In the genomic region with DNA sequence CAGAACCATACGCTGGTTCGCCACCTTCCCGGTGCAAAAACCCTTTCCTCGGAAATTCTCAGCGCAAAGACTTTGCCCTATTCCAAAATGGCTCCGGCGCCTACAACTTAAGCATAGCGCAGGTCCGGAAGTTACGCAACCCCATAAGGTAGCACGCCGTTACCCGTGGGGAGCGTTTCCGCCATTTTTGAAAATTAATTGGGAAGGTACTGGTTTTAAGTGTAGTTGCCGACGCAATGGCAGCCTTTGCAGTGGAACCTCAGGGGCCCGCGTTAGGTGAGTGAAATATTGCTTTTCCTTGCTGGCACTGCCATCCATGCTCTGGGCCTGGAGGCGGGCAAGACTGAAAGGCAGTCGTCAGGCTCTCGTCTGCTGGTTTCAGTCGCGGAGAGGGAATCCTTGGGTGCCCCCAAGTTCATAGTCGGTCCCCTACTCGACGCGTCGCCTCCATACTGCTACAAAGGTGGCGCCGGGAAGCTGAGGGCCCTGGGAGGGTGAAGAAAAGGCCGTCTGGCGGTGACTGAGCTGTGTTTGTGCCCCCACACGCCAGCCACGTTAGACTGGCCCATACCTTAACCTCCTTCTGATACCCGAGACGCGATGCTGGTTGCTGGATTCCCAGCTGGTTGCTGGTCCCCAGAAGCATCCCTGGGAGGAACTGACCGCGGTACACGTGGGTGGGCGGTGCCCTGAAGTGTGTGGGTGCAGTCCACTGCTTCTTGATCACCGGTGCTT, we compare ENCODE assay signal across 1 cellular context.
TF ChIP-seq lines count a peak whose summit lies in the region.

A gene with protein sequence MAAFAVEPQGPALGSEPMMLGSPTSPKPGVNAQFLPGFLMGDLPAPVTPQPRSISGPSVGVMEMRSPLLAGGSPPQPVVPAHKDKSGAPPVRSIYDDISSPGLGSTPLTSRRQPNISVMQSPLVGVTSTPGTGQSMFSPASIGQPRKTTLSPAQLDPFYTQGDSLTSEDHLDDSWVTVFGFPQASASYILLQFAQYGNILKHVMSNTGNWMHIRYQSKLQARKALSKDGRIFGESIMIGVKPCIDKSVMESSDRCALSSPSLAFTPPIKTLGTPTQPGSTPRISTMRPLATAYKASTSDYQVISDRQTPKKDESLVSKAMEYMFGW (plus strand): TSS at position 222 of the 735 bp plus-strand sequence. CDS start 15 bp downstream, at position 237.

TF ChIP-seq in K562, 482 proteins besides CTCF, POLR2A, EP300 and RAD21 (continued from another document and continues in another):
- TF ChIP-seq, protein P1, sequence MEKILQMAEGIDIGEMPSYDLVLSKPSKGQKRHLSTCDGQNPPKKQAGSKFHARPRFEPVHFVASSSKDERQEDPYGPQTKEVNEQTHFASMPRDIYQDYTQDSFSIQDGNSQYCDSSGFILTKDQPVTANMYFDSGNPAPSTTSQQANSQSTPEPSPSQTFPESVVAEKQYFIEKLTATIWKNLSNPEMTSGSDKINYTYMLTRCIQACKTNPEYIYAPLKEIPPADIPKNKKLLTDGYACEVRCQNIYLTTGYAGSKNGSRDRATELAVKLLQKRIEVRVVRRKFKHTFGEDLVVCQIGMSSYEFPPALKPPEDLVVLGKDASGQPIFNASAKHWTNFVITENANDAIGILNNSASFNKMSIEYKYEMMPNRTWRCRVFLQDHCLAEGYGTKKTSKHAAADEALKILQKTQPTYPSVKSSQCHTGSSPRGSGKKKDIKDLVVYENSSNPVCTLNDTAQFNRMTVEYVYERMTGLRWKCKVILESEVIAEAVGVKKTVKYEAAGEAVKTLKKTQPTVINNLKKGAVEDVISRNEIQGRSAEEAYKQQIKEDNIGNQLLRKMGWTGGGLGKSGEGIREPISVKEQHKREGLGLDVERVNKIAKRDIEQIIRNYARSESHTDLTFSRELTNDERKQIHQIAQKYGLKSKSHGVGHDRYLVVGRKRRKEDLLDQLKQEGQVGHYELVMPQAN (IDR thresholded peaks at IDR 0.05; ENCODE audit: borderline replicate concordance), result peak; percentile 99
- TF ChIP-seq, protein P2, sequence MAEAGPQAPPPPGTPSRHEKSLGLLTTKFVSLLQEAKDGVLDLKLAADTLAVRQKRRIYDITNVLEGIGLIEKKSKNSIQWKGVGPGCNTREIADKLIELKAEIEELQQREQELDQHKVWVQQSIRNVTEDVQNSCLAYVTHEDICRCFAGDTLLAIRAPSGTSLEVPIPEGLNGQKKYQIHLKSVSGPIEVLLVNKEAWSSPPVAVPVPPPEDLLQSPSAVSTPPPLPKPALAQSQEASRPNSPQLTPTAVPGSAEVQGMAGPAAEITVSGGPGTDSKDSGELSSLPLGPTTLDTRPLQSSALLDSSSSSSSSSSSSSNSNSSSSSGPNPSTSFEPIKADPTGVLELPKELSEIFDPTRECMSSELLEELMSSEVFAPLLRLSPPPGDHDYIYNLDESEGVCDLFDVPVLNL (CRISPR knock-in tag; IDR thresholded peaks at IDR 0.05; ENCODE audit: low read depth), result no peak; the same call in 1 of the 2 replicates
- peak; percentile 100 for TF ChIP-seq CEBPB (tag; IDR thresholded peaks at IDR 0.05)
- TF ChIP-seq JUNB (CRISPR knock-in tag; conservative IDR thresholded peaks at IDR 0.05), result no peak
- TF ChIP-seq, protein P3, sequence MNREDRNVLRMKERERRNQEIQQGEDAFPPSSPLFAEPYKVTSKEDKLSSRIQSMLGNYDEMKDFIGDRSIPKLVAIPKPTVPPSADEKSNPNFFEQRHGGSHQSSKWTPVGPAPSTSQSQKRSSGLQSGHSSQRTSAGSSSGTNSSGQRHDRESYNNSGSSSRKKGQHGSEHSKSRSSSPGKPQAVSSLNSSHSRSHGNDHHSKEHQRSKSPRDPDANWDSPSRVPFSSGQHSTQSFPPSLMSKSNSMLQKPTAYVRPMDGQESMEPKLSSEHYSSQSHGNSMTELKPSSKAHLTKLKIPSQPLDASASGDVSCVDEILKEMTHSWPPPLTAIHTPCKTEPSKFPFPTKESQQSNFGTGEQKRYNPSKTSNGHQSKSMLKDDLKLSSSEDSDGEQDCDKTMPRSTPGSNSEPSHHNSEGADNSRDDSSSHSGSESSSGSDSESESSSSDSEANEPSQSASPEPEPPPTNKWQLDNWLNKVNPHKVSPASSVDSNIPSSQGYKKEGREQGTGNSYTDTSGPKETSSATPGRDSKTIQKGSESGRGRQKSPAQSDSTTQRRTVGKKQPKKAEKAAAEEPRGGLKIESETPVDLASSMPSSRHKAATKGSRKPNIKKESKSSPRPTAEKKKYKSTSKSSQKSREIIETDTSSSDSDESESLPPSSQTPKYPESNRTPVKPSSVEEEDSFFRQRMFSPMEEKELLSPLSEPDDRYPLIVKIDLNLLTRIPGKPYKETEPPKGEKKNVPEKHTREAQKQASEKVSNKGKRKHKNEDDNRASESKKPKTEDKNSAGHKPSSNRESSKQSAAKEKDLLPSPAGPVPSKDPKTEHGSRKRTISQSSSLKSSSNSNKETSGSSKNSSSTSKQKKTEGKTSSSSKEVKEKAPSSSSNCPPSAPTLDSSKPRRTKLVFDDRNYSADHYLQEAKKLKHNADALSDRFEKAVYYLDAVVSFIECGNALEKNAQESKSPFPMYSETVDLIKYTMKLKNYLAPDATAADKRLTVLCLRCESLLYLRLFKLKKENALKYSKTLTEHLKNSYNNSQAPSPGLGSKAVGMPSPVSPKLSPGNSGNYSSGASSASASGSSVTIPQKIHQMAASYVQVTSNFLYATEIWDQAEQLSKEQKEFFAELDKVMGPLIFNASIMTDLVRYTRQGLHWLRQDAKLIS (CRISPR knock-in tag; IDR thresholded peaks at IDR 0.05), result peak; percentile 72
- TF ChIP-seq ZBTB17 (CRISPR knock-in tag; IDR thresholded peaks at IDR 0.05), result peak; percentile 61
- TF ChIP-seq ZKSCAN8 (CRISPR knock-in tag; IDR thresholded peaks at IDR 0.05), result no peak
- no peak for TF ChIP-seq ZBTB8A (IDR thresholded peaks at IDR 0.05; ENCODE audit: partially characterized antibody)
- TF ChIP-seq NR2C1 (IDR thresholded peaks at IDR 0.05), result 0 out of 2 replicates have a peak, but pooled peaks have one; percentile 63
- TF ChIP-seq NR2C1 (tag; IDR thresholded peaks at IDR 0.05), result peak; percentile 69
- TF ChIP-seq TBL1XR1 (IDR thresholded peaks at IDR 0.05; ENCODE audit: low read length in 2 of 2), result peak in 1 of 2 experiments; percentile 24; a peak in 2 of 4 replicates
- TF ChIP-seq ZNF253 (CRISPR knock-in tag; conservative IDR thresholded peaks at IDR 0.05), result no peak
- no peak for TF ChIP-seq OTX1 (CRISPR knock-in tag; IDR thresholded peaks at IDR 0.05)
- TF ChIP-seq, protein P4, sequence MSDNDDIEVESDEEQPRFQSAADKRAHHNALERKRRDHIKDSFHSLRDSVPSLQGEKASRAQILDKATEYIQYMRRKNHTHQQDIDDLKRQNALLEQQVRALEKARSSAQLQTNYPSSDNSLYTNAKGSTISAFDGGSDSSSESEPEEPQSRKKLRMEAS (CRISPR knock-in tag; IDR thresholded peaks at IDR 0.05), result peak; percentile 97
- no peak for TF ChIP-seq GABPB2 (CRISPR knock-in tag; conservative IDR thresholded peaks at IDR 0.05)
- TF ChIP-seq GABPA (tag; conservative IDR thresholded peaks at IDR 0.05; ENCODE audit: low read depth), result peak; percentile 98
- TF ChIP-seq L3MBTL2 (IDR thresholded peaks at IDR 0.05), result peak; percentile 73; the same call in 1 of the 2 replicates
- TF ChIP-seq ADNP (tag; IDR thresholded peaks at IDR 0.05), result no peak
- TF ChIP-seq SMARCE1 (IDR thresholded peaks at IDR 0.05), result peak; percentile 31; the same call in 1 of the 2 replicates
- no peak for TF ChIP-seq CBX5 (IDR thresholded peaks at IDR 0.05; ENCODE audit: borderline replicate concordance, low read depth)
- TF ChIP-seq XRCC3 (IDR thresholded peaks at IDR 0.05), result no peak
- TF ChIP-seq SP1 (CRISPR knock-in tag; IDR thresholded peaks at IDR 0.05), result peak; percentile 73; the same call in 1 of the 2 replicates
- TF ChIP-seq BRF1 (IDR thresholded peaks at IDR 0.05; ENCODE audit: borderline replicate concordance, extremely low read depth, insufficient read length), result no peak
- TF ChIP-seq, protein P5, sequence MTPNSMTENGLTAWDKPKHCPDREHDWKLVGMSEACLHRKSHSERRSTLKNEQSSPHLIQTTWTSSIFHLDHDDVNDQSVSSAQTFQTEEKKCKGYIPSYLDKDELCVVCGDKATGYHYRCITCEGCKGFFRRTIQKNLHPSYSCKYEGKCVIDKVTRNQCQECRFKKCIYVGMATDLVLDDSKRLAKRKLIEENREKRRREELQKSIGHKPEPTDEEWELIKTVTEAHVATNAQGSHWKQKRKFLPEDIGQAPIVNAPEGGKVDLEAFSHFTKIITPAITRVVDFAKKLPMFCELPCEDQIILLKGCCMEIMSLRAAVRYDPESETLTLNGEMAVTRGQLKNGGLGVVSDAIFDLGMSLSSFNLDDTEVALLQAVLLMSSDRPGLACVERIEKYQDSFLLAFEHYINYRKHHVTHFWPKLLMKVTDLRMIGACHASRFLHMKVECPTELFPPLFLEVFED (CRISPR knock-in tag; conservative IDR thresholded peaks at IDR 0.05), result no peak
- TF ChIP-seq BRD9 (IDR thresholded peaks at IDR 0.05; ENCODE audit: low read depth, partially characterized antibody), result peak; percentile 1
- no peak for TF ChIP-seq CAMTA2 (CRISPR knock-in tag; conservative IDR thresholded peaks at IDR 0.05)
- TF ChIP-seq, protein P6, sequence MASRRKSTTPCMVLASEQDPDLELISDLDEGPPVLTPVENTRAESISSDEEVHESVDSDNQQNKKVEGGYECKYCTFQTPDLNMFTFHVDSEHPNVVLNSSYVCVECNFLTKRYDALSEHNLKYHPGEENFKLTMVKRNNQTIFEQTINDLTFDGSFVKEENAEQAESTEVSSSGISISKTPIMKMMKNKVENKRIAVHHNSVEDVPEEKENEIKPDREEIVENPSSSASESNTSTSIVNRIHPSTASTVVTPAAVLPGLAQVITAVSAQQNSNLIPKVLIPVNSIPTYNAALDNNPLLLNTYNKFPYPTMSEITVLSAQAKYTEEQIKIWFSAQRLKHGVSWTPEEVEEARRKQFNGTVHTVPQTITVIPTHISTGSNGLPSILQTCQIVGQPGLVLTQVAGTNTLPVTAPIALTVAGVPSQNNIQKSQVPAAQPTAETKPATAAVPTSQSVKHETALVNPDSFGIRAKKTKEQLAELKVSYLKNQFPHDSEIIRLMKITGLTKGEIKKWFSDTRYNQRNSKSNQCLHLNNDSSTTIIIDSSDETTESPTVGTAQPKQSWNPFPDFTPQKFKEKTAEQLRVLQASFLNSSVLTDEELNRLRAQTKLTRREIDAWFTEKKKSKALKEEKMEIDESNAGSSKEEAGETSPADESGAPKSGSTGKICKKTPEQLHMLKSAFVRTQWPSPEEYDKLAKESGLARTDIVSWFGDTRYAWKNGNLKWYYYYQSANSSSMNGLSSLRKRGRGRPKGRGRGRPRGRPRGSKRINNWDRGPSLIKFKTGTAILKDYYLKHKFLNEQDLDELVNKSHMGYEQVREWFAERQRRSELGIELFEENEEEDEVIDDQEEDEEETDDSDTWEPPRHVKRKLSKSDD (conservative IDR thresholded peaks at IDR 0.05; ENCODE audit: low read length), result no peak
- no peak for TF ChIP-seq EZH2 (IDR thresholded peaks at IDR 0.05; ENCODE audit: borderline replicate concordance, low read depth, low read length)
- TF ChIP-seq, protein P7, sequence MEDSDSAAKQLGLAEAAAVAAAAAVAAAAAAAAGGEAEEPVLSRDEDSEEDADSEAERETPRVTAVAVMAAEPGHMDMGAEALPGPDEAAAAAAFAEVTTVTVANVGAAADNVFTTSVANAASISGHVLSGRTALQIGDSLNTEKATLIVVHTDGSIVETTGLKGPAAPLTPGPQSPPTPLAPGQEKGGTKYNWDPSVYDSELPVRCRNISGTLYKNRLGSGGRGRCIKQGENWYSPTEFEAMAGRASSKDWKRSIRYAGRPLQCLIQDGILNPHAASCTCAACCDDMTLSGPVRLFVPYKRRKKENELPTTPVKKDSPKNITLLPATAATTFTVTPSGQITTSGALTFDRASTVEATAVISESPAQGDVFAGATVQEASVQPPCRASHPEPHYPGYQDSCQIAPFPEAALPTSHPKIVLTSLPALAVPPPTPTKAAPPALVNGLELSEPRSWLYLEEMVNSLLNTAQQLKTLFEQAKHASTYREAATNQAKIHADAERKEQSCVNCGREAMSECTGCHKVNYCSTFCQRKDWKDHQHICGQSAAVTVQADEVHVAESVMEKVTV (CRISPR knock-in tag; IDR thresholded peaks at IDR 0.05), result no peak
- TF ChIP-seq, protein P8, sequence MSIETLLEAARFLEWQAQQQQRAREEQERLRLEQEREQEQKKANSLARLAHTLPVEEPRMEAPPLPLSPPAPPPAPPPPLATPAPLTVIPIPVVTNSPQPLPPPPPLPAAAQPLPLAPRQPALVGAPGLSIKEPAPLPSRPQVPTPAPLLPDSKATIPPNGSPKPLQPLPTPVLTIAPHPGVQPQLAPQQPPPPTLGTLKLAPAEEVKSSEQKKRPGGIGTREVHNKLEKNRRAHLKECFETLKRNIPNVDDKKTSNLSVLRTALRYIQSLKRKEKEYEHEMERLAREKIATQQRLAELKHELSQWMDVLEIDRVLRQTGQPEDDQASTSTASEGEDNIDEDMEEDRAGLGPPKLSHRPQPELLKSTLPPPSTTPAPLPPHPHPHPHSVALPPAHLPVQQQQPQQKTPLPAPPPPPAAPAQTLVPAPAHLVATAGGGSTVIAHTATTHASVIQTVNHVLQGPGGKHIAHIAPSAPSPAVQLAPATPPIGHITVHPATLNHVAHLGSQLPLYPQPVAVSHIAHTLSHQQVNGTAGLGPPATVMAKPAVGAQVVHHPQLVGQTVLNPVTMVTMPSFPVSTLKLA (conservative IDR thresholded peaks at IDR 0.05), result peak; percentile 98 to 99
- peak; percentile 82 for TF ChIP-seq CC2D1A (IDR thresholded peaks at IDR 0.05)
- peak; percentile 47; the same call in 1 of the 2 replicates for TF ChIP-seq C11orf30 (IDR thresholded peaks at IDR 0.05; ENCODE audit: low read depth)
- TF ChIP-seq TCF7 (IDR thresholded peaks at IDR 0.05; ENCODE audit: borderline replicate concordance), result no peak
- TF ChIP-seq, protein P9, sequence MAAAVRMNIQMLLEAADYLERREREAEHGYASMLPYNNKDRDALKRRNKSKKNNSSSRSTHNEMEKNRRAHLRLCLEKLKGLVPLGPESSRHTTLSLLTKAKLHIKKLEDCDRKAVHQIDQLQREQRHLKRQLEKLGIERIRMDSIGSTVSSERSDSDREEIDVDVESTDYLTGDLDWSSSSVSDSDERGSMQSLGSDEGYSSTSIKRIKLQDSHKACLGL (CRISPR knock-in tag; IDR thresholded peaks at IDR 0.05; ENCODE audit: borderline replicate concordance, poor library complexity, severe bottlenecking), result peak; percentile 84
- TF ChIP-seq POLR2B (IDR thresholded peaks at IDR 0.05; ENCODE audit: low read depth, partially characterized antibody), result peak; percentile 70
- no peak for TF ChIP-seq ATF1 (CRISPR knock-in tag; IDR thresholded peaks at IDR 0.05)
- TF ChIP-seq ATF1 (tag; IDR thresholded peaks at IDR 0.05), result peak; percentile 95
- TF ChIP-seq SIN3B (IDR thresholded peaks at IDR 0.05; ENCODE audit: low read depth), result peak; percentile 69
- TF ChIP-seq TCF7L2 (IDR thresholded peaks at IDR 0.05; ENCODE audit: low read depth, low read length), result no peak
- no peak for TF ChIP-seq E2F3 (CRISPR knock-in tag; IDR thresholded peaks at IDR 0.05)
- TF ChIP-seq PHB (CRISPR knock-in tag; IDR thresholded peaks at IDR 0.05), result no peak
- TF ChIP-seq HNRNPUL1 (IDR thresholded peaks at IDR 0.05; ENCODE audit: low read length), result 0 out of 2 replicates have a peak, but pooled peaks have one; percentile 13
- TF ChIP-seq SETDB1 (IDR thresholded peaks at IDR 0.05; ENCODE audit: low read length), result no peak
- no peak for TF ChIP-seq PYGO2 (tag; IDR thresholded peaks at IDR 0.05)
- TF ChIP-seq IFI16 (CRISPR knock-in tag; IDR thresholded peaks at IDR 0.05), result no peak
